Comparison of ENCODE assay signal across 1 cellular context in genomic region chr11:75879737-75880136, GRCh38.
TF ChIP-seq lines count a peak whose summit lies in the region.

No MANE protein-coding gene starts in this region.

TF ChIP-seq in A549, 52 proteins besides CTCF, POLR2A, EP300 and RAD21 (continued from another document):
- TF ChIP-seq, protein P1, sequence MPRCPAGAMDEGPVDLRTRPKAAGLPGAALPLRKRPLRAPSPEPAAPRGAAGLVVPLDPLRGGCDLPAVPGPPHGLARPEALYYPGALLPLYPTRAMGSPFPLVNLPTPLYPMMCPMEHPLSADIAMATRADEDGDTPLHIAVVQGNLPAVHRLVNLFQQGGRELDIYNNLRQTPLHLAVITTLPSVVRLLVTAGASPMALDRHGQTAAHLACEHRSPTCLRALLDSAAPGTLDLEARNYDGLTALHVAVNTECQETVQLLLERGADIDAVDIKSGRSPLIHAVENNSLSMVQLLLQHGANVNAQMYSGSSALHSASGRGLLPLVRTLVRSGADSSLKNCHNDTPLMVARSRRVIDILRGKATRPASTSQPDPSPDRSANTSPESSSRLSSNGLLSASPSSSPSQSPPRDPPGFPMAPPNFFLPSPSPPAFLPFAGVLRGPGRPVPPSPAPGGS (IDR thresholded peaks at IDR 0.05): no peak
- TF ChIP-seq GATA3 (IDR thresholded peaks at IDR 0.05; ENCODE audit: borderline replicate concordance): no peak
- no peak for TF ChIP-seq BHLHE40 (IDR thresholded peaks at IDR 0.05; ENCODE audit: low read depth, low read length)
- no peak for TF ChIP-seq USF2 (IDR thresholded peaks at IDR 0.05)
- TF ChIP-seq TP53 (CRISPR knock-in tag; IDR thresholded peaks at IDR 0.05): no peak
- TF ChIP-seq CEBPB (IDR thresholded peaks at IDR 0.05): no peak
- TF ChIP-seq HOXB13 (CRISPR knock-in tag; IDR thresholded peaks at IDR 0.05; ENCODE audit: low read depth): no peak
- TF ChIP-seq PHF8 (IDR thresholded peaks at IDR 0.05; ENCODE audit: borderline replicate concordance, low read depth): no peak
